In genomic region chr12:127147724-127148123, GRCh38 we compare ENCODE assay signal across 1 cellular context.
TF ChIP-seq lines count a peak whose summit lies in the region.

No MANE protein-coding gene starts in this region.

TF ChIP-seq in GM23338, 12 proteins besides CTCF, POLR2A, EP300 and RAD21 (continued from another document):
- TF ChIP-seq, protein P1, sequence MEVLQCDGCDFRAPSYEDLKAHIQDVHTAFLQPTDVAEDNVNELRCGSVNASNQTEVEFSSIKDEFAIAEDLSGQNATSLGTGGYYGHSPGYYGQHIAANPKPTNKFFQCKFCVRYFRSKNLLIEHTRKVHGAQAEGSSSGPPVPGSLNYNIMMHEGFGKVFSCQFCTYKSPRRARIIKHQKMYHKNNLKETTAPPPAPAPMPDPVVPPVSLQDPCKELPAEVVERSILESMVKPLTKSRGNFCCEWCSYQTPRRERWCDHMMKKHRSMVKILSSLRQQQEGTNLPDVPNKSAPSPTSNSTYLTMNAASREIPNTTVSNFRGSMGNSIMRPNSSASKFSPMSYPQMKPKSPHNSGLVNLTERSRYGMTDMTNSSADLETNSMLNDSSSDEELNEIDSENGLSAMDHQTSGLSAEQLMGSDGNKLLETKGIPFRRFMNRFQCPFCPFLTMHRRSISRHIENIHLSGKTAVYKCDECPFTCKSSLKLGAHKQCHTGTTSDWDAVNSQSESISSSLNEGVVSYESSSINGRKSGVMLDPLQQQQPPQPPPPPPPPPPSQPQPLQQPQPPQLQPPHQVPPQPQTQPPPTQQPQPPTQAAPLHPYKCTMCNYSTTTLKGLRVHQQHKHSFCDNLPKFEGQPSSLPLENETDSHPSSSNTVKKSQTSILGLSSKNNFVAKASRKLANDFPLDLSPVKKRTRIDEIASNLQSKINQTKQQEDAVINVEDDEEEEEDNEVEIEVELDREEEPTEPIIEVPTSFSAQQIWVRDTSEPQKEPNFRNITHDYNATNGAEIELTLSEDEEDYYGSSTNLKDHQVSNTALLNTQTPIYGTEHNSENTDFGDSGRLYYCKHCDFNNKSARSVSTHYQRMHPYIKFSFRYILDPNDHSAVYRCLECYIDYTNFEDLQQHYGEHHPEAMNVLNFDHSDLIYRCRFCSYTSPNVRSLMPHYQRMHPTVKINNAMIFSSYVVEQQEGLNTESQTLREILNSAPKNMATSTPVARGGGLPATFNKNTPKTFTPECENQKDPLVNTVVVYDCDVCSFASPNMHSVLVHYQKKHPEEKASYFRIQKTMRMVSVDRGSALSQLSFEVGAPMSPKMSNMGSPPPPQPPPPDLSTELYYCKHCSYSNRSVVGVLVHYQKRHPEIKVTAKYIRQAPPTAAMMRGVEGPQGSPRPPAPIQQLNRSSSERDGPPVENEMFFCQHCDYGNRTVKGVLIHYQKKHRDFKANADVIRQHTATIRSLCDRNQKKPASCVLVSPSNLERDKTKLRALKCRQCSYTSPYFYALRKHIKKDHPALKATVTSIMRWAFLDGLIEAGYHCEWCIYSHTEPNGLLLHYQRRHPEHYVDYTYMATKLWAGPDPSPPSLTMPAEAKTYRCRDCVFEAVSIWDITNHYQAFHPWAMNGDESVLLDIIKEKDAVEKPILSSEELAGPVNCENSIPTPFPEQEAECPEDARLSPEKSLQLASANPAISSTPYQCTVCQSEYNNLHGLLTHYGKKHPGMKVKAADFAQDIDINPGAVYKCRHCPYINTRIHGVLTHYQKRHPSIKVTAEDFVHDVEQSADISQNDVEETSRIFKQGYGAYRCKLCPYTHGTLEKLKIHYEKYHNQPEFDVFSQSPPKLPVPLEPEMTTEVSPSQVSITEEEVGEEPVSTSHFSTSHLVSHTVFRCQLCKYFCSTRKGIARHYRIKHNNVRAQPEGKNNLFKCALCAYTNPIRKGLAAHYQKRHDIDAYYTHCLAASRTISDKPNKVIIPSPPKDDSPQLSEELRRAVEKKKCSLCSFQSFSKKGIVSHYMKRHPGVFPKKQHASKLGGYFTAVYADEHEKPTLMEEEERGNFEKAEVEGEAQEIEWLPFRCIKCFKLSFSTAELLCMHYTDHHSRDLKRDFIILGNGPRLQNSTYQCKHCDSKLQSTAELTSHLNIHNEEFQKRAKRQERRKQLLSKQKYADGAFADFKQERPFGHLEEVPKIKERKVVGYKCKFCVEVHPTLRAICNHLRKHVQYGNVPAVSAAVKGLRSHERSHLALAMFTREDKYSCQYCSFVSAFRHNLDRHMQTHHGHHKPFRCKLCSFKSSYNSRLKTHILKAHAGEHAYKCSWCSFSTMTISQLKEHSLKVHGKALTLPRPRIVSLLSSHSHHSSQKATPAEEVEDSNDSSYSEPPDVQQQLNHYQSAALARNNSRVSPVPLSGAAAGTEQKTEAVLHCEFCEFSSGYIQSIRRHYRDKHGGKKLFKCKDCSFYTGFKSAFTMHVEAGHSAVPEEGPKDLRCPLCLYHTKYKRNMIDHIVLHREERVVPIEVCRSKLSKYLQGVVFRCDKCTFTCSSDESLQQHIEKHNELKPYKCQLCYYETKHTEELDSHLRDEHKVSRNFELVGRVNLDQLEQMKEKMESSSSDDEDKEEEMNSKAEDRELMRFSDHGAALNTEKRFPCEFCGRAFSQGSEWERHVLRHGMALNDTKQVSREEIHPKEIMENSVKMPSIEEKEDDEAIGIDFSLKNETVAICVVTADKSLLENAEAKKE (CRISPR knock-in tag; IDR thresholded peaks at IDR 0.05) = no peak
- TF ChIP-seq STAT1 (IDR thresholded peaks at IDR 0.05; ENCODE audit: unreplicated experiment) = no peak
